8 cellular contexts compared by ENCODE assay signal in genomic region chr12:751192-751827, GRCh38. TPM values are rescaled to one million over a fixed set of nuclear protein-coding genes. Genes with fewer than 3 reads are reported as not detected.
DNase-seq lines count a peak whose midpoint lies in the region; ATAC-seq and TF ChIP-seq lines count a peak whose summit lies in the region.

No MANE protein-coding gene starts in this region.

- H4K20me1 ChIP-seq in fibroblast of lung (ENCODE audit: control insufficient read depth, extremely low read depth, insufficient read depth, low read length), result peaks cover 2% of the 10 kb centered on the region

- ATAC-seq in GM21576 (IDR thresholded peaks at IDR 0.05; ENCODE audit: unreplicated experiment) (peak; percentile 45), naive B cell (ENCODE audit: low read depth in 2 of 2) (peak; percentile 44 to 47)

- no peak overlapping the region for H3K4me3 Mint-ChIP-seq in naive B cell

- peak overlapping the region; percentile 50 to 63 (median 55) for H3K4me3 ChIP-seq in fibroblast of lung (replicated peaks in 1 of 4; ENCODE audit: control extremely low read depth in 1 of 4, insufficient read depth in 1 of 4, low read depth in 3 of 4, low read length in 4 of 4)

- TF ChIP-seq CTCF in fibroblast of lung (conservative IDR thresholded peaks at IDR 0.05 in 1 of 2, IDR thresholded peaks at IDR 0.05 in 1 of 2; ENCODE audit: low read depth in 1 of 2, low read length in 2 of 2), result peak; percentile 68 to 73

- peak overlapping the region; percentile 94 for H2AFZ ChIP-seq in fibroblast of lung (ENCODE audit: low read length)

- H3K27ac Mint-ChIP-seq in naive B cell, result no peak overlapping the region

- no peaks in the 10 kb centered on the region for H3K27me3 Mint-ChIP-seq in naive B cell

- H3K27ac ChIP-seq in fibroblast of lung (ENCODE audit: insufficient read depth, low read length), result peak overlapping the region; percentile 76

- no peaks in the 10 kb centered on the region for H3K36me3 ChIP-seq in fibroblast of lung (ENCODE audit: control insufficient read depth, insufficient read depth, low read length)

- peak overlapping the region; percentile 94 for H3K4me2 ChIP-seq in fibroblast of lung (ENCODE audit: extremely low read depth, insufficient read depth, low read length)

- H3K27me3 ChIP-seq in fibroblast of lung (ENCODE audit: control insufficient read depth, insufficient read depth, low read length), result no peaks in the 10 kb centered on the region

- peaks cover 5% of the 10 kb centered on the region for H3K4me1 ChIP-seq in fibroblast of lung (ENCODE audit: control insufficient read depth, extremely low read depth, insufficient read depth, low read length)

- no peaks in the 10 kb centered on the region for H3K9me3 Mint-ChIP-seq in naive B cell

- H3K79me2 ChIP-seq in fibroblast of lung (ENCODE audit: control insufficient read depth, insufficient read depth, low read length), result peaks cover 34% of the 10 kb centered on the region

- peak; percentile 100 for DNase-seq in DMS53 treated with DMSO at 0.1 percent for 48 hours (lab: John Stamatoyannopoulos, UW; ENCODE audit: unreplicated experiment)
- peak; percentile 90 for DNase-seq in KG1 (lab: John Stamatoyannopoulos, UW)
- DNase-seq in activated T-cell treated with anti-CD3 and anti-CD28 coated beads, Interleukin-2, amount 50 U/mL, for 48 hours, result peak; percentile 92 to 93
- peak; percentile 96 for DNase-seq in fibroblast of lung (ENCODE audit: low read depth in 2 of 2)
- peak; percentile 81 for DNase-seq in naive B cell
- peak; percentile 83 to 88 for DNase-seq in stimulated activated CD8-positive, alpha-beta memory T cell treated with anti-CD3 and anti-CD28 coated beads, Interleukin-7, amount 100 ng/mL, for 48 hours (ENCODE audit: extremely low read depth in 1 of 2, low read depth in 1 of 2)

- H3K4me1 Mint-ChIP-seq in naive B cell, result peaks cover 22 to 31% (median 26%) of the 10 kb centered on the region in 3 donors

- no peaks in the 10 kb centered on the region for H3K9me3 ChIP-seq in fibroblast of lung (ENCODE audit: control insufficient read depth, insufficient read depth, low read depth, low read length)

- peak overlapping the region; percentile 26 for H3K9ac ChIP-seq in fibroblast of lung (ENCODE audit: insufficient read depth, low read length)

- H3K36me3 Mint-ChIP-seq in naive B cell, result no peaks in the 10 kb centered on the region

TF ChIP-seq in PFSK-1, 5 proteins besides CTCF, POLR2A, EP300 and RAD21:
- peak; percentile 61 for TF ChIP-seq POLR2AphosphoS5 (IDR thresholded peaks at IDR 0.05; ENCODE audit: low read depth, low read length)
- no peak for TF ChIP-seq FOXP2 (optimal IDR thresholded peaks at IDR 0.05; ENCODE audit: borderline replicate concordance, extremely low read depth, extremely low read length, insufficient read depth)
- peak; percentile 76; the same call in 1 of the 2 replicates for TF ChIP-seq SIN3A (IDR thresholded peaks at IDR 0.05; ENCODE audit: borderline replicate concordance, insufficient read depth, low read length)
- peak; percentile 69; the same call in 1 of the 2 replicates for TF ChIP-seq TAF1 (IDR thresholded peaks at IDR 0.05; ENCODE audit: borderline replicate concordance, insufficient read depth, low read length)
- TF ChIP-seq REST (IDR thresholded peaks at IDR 0.05; ENCODE audit: insufficient read depth in 1 of 2, low read depth in 2 of 2, low read length in 2 of 2), result 0 out of 4 replicates have a peak, but pooled peaks of 1 of the 2 experiments have one; percentile 31
TF ChIP-seq in PFSK-1: peak in this region for 4.

RNA-seq across cellular contexts. Expression of gene WNK1, which starts 1.1 kb away (rescaled TPM):
- 102 TPM for polyA plus RNA-seq in PFSK-1 (2012; ENCODE audit: insufficient read length, low read depth)
- 67.3 and 130 TPM in 2 replicates for total RNA-seq in fibroblast of lung
- 38.5 and 60.3 TPM in 2 replicates for polyA plus RNA-seq in fibroblast of lung
- polyA plus RNA-seq in fibroblast of lung (2012), result 46.8 and 47.8 TPM in 2 replicates
- 132 and 258 TPM in 2 replicates for polyA minus RNA-seq in fibroblast of lung (ENCODE audit: low replicate concordance)
- 10 to 100 TPM in 5 of 6 donors, 1 to 10 TPM in 1; 3.9 to 41.1 (median 15.3) TPM for polyA plus RNA-seq in naive B cell (ENCODE audit: low read depth in 6 of 6)

Comparison
In these comparisons a context has a peak if more than half of its experiments do, and no peak if none do; other contexts are left out.
1. Peak in every context shown above with its lines: DNase-seq, ATAC-seq, H3K4me3 ChIP-seq and H3K27ac ChIP-seq.